ENCODE assay signal across 8 cellular contexts in genomic region chr9:137621131-137621757, GRCh38. TPM values are rescaled to one million over a fixed set of nuclear protein-coding genes. Genes with fewer than 3 reads are reported as not detected.
DNase-seq lines count a peak whose midpoint lies in the region; ATAC-seq, FAIRE-seq and TF ChIP-seq lines count a peak whose summit lies in the region.

No MANE protein-coding gene starts in this region.

- ATAC-seq in activated B cell treated with CpG ODN at 0.5 μM for 24 hours (ENCODE audit: low read depth), result no peak

- peak; percentile 24 for FAIRE-seq in GM18507 (lab: Jason Lieb, UNC)

- TF ChIP-seq CTCF in activated B cell treated with CpG ODN at 0.5 μM for 24 hours (IDR thresholded peaks at IDR 0.05) (no peak), Caco-2 (IDR thresholded peaks at IDR 0.05; ENCODE audit: insufficient read depth in 1 of 2, low read depth in 1 of 2, low read length in 1 of 2, severe bottlenecking in 1 of 2, unreplicated experiment in 1 of 2) (peak in 1 of 2 experiments; percentile 11)

- intact Hi-C loops in activated B cell treated with CpG ODN at 0.5 μM for 24 hours (cut with micrococcal nuclease), result no loop called here
- intact Hi-C loops in Caco-2 (cut with micrococcal nuclease; ENCODE audit: unreplicated experiment), result no loop called here

- no peaks in the 10 kb centered on the region for H3K9me3 ChIP-seq in Caco-2

- DNase-seq in AML-193 (lab: John Stamatoyannopoulos, UW) (peak; percentile 15 to 30), GM18507 (ENCODE audit: extremely low spot score, insufficient read length, low read depth) (no peak), activated B cell treated with CpG ODN at 0.5 μM for 24 hours (no peak), immature natural killer cell (peak in 1 of 3 donors; percentile 34), AG08395 (ENCODE audit: low spot score) (no peak), GF-D8 (lab: John Stamatoyannopoulos, UW) (no peak), hippocampal formation (lab: John Stamatoyannopoulos, UW) (no peak), Caco-2 (no peak)

- peaks cover 19% of the 10 kb centered on the region for H3K36me3 Mint-ChIP-seq in activated B cell treated with CpG ODN at 0.5 μM for 24 hours (ENCODE audit: low read depth)
- no peaks in the 10 kb centered on the region for H3K36me3 Mint-ChIP-seq in immature natural killer cell
- peaks cover 71% of the 10 kb centered on the region for H3K36me3 Mint-ChIP-seq in Caco-2 (ENCODE audit: insufficient read depth, unreplicated experiment)

- H3K27me3 Mint-ChIP-seq in activated B cell treated with CpG ODN at 0.5 μM for 24 hours (no peaks in the 10 kb centered on the region), immature natural killer cell (ENCODE audit: low read depth in 3 of 3) (peaks cover 3 to 17% (median 7%) of the 10 kb centered on the region in 3 donors), Caco-2 (ENCODE audit: insufficient read depth, unreplicated experiment) (no peaks in the 10 kb centered on the region)

- H3K27me3 ChIP-seq in Caco-2 (replicated peaks; ENCODE audit: control insufficient read depth, insufficient read depth, low read length), result no peaks in the 10 kb centered on the region

- H3K27ac Mint-ChIP-seq in activated B cell treated with CpG ODN at 0.5 μM for 24 hours (peak overlapping the region; percentile 4), immature natural killer cell (peak overlapping the region; percentile 25 to 84 (median 62)), Caco-2 (ENCODE audit: unreplicated experiment) (no peak overlapping the region)

- H3K9me3 Mint-ChIP-seq in activated B cell treated with CpG ODN at 0.5 μM for 24 hours (no peaks in the 10 kb centered on the region), immature natural killer cell (no peaks in the 10 kb centered on the region), Caco-2 (ENCODE audit: unreplicated experiment) (no peaks in the 10 kb centered on the region)

- H3K36me3 ChIP-seq in Caco-2 (ENCODE audit: control insufficient read depth, insufficient read depth, low read length), result peaks cover 3% of the 10 kb centered on the region

- H3K4me1 Mint-ChIP-seq in activated B cell treated with CpG ODN at 0.5 μM for 24 hours (peaks cover 56% of the 10 kb centered on the region), immature natural killer cell (peaks cover 55 to 62% of the 10 kb centered on the region in 2 donors), Caco-2 (ENCODE audit: low read depth, unreplicated experiment) (peaks cover 18% of the 10 kb centered on the region)

- POLR2A ChIA-PET in activated B cell treated with CpG ODN at 0.5 μM for 24 hours (lab: Charles Lee) (interaction anchor here (0.6 to 1.0 kb wide), 2 partner anchors 7 to 14 kb away, joined by 3 to 7 read pairs; no protein-coding TSS in a partner anchor), Caco-2 (lab: Charles Lee) (no interaction called here)

- 0 out of 2 replicates have a peak, but pooled peaks cover 4% of the 10 kb centered on the region for H3K4me1 ChIP-seq in Caco-2

- peak overlapping the region; percentile 44 for H3K4me3 Mint-ChIP-seq in activated B cell treated with CpG ODN at 0.5 μM for 24 hours
- H3K4me3 Mint-ChIP-seq in immature natural killer cell, result peak overlapping the region; percentile 54 to 64 (median 57)
- H3K4me3 Mint-ChIP-seq in Caco-2 (ENCODE audit: unreplicated experiment), result no peak overlapping the region

- CTCF ChIA-PET in activated B cell treated with CpG ODN at 0.5 μM for 24 hours (lab: Charles Lee) (no interaction called here), Caco-2 (lab: Charles Lee) (no interaction called here)

- no peak overlapping the region for H3K4me3 ChIP-seq in Caco-2 (ENCODE audit: low read depth, low read length)

- no TSS peak for BruUV-seq in Caco-2 (replicated peaks; lab: Mats Ljungman, UMichigan)

RNA-seq across cellular contexts. Expression of gene EHMT1, which starts 2.4 kb away (rescaled TPM):
- 157 and 163 TPM in 2 replicates for total RNA-seq in activated B cell treated with CpG ODN at 0.5 μM for 24 hours
- polyA plus RNA-seq in immature natural killer cell, result 10 to 100 TPM; 14.1 to 62.7 (median 14.8) TPM
- total RNA-seq in Caco-2 (2022), result 92.3 and 92.9 TPM in 2 replicates

RNA-seq across cellular contexts. Expression of gene ARRDC1, which starts 15.8 kb away (rescaled TPM):
- total RNA-seq in activated B cell treated with CpG ODN at 0.5 μM for 24 hours, result 56.9 and 58.3 TPM in 2 replicates
- polyA plus RNA-seq in immature natural killer cell, result 10 to 100 TPM; 39.1 to 60.7 (median 57.3) TPM
- 61.1 and 66.6 TPM in 2 replicates for total RNA-seq in Caco-2 (2022)

RNA-seq across cellular contexts. Expression of gene ZMYND19, which starts 30.9 kb away (rescaled TPM):
- total RNA-seq in activated B cell treated with CpG ODN at 0.5 μM for 24 hours (21.9 and 25.1 TPM in 2 replicates), Caco-2 (2022) (66.3 and 66.9 TPM in 2 replicates)
- polyA plus RNA-seq in immature natural killer cell, result 1 to 10 TPM; 1.5 to 7.0 (median 3.3) TPM

RNA-seq across cellular contexts. Expression of gene DPH7, which starts 42.5 kb away (rescaled TPM):
- 39.4 and 43.0 TPM in 2 replicates for total RNA-seq in activated B cell treated with CpG ODN at 0.5 μM for 24 hours
- polyA plus RNA-seq in immature natural killer cell, result 10 to 100 TPM; 21.4 to 32.4 (median 30.1) TPM
- total RNA-seq in Caco-2 (2022), result 51.9 and 58.4 TPM in 2 replicates

Comparison
In these comparisons a context has a peak if more than half of its experiments do, and no peak if none do; other contexts are left out.
1. DNase-seq: peak in AML-193 (2 of 2); none in GM18507 (single experiment), activated B cell treated with CpG ODN at 0.5 μM for 24 hours (single experiment), AG08395 (single experiment), GF-D8 (single experiment), hippocampal formation (0 of 2) and Caco-2 (0 of 2).